13 cellular contexts compared by ENCODE assay signal in genomic region chr15:63052128-63052826, GRCh38. TPM values are rescaled to one million over a fixed set of nuclear protein-coding genes. Genes with fewer than 3 reads are reported as not detected.
DNase-seq lines count a peak whose midpoint lies in the region; ATAC-seq and TF ChIP-seq lines count a peak whose summit lies in the region.
"Had no signal": no experiment of that assay in that cellular context is flagged by ENCODE, and none has a peak within 500 bp of the region (broad histone marks: within the 10 kb centered on the region; RNA-seq: fewer than 3 reads in every experiment).

No MANE protein-coding gene starts in this region.

- peaks cover 0 to 9% (median 0%) of the 10 kb centered on the region in 3 donors for H3K36me3 ChIP-seq in Peyer's patch
- peaks cover 0 to 5% (median 0%) of the 10 kb centered on the region in 3 donors for H3K36me3 ChIP-seq in esophagus squamous epithelium
- H3K36me3 ChIP-seq in trophoblast cell (ENCODE audit: control insufficient read depth in 1 of 2, insufficient read depth in 2 of 2, low read length in 2 of 2): peaks cover 32 to 59% of the 10 kb centered on the region in 2 experiments

- WGBS in esophagus squamous epithelium, 2 donors: 60 to 83% methylated on average over 8 to 10 of the region's 10 CpGs
- no CpG with 5 or more reads among the region's 10 CpGs for WGBS in trophoblast cell (ENCODE audit: extremely low coverage, insufficient coverage, insufficient read length)

- intact Hi-C loops in esophagus squamous epithelium (cut with DNase I): no loop called here

- no peak overlapping the region for H2AK5ac ChIP-seq in trophoblast cell (ENCODE audit: low read length)

- H2BK5ac ChIP-seq in trophoblast cell (ENCODE audit: low read depth, low read length, poor library complexity): no peak overlapping the region

- H3K23ac ChIP-seq in trophoblast cell (ENCODE audit: low read length): no peak overlapping the region

- ATAC-seq in HG02798 (IDR thresholded peaks at IDR 0.05; ENCODE audit: poor library complexity, unreplicated experiment): no peak
- ATAC-seq: activated naive CD4-positive, alpha-beta T cell treated with anti-CD3 and anti-CD28 coated beads, Interleukin-2, amount 50 U/mL, for 72 hours had no signal

- no peak overlapping the region for H2BK12ac ChIP-seq in trophoblast cell (ENCODE audit: low read length)

- peak overlapping the region; percentile 85 for H3K27ac ChIP-seq in C4-2B
- peak overlapping the region in 3 of 4 donors; percentile 85 to 97 (median 96) for H3K27ac ChIP-seq in Peyer's patch
- peak overlapping the region; percentile 25 to 87 (median 84) for H3K27ac ChIP-seq in esophagus squamous epithelium
- H3K27ac ChIP-seq in trophoblast cell (ENCODE audit: low read depth, low read length): peak overlapping the region; percentile 43
- no peak overlapping the region for H3K27ac ChIP-seq in caudate nucleus (ENCODE audit: low read depth, low read length)
- H3K27ac ChIP-seq: BLaER1, RWPE1 had no signal

- H3K4me3 ChIP-seq in Peyer's patch (peak overlapping the region in 2 of 4 donors; percentile 20 to 21), esophagus squamous epithelium (peak overlapping the region in 1 of 4 donors; percentile 19), trophoblast cell (ENCODE audit: low read depth, low read length) (no peak overlapping the region)
- H3K4me3 ChIP-seq: BLaER1 had no signal

- H3K4me1 ChIP-seq in Peyer's patch (peaks cover 0 to 78% (median 9%) of the 10 kb centered on the region in 4 donors), esophagus squamous epithelium (peaks cover 0 to 91% (median 25%) of the 10 kb centered on the region in 3 donors), trophoblast cell (ENCODE audit: control insufficient read depth in 1 of 2, insufficient read depth in 2 of 2, low read length in 2 of 2) (peaks cover 7 to 11% of the 10 kb centered on the region in 2 experiments)

- no peak for TF ChIP-seq CTCF in C4-2B (conservative IDR thresholded peaks at IDR 0.05)
- no peak for TF ChIP-seq CTCF in Peyer's patch (IDR thresholded peaks at IDR 0.05)
- no peak for TF ChIP-seq CTCF in esophagus squamous epithelium (IDR thresholded peaks at IDR 0.05)

- H3K79me2 ChIP-seq in trophoblast cell (ENCODE audit: control insufficient read depth, insufficient read depth, low read length, poor library complexity): no peaks in the 10 kb centered on the region

- H4K91ac ChIP-seq in trophoblast cell (ENCODE audit: low read depth, low read length): no peak overlapping the region

- no peak overlapping the region for H4K8ac ChIP-seq in trophoblast cell (ENCODE audit: low read depth, low read length)

- no peak overlapping the region for H3K4me2 ChIP-seq in trophoblast cell (ENCODE audit: low read length)
- H3K4me2 ChIP-seq: BLaER1 had no signal

- peaks cover 12% of the 10 kb centered on the region for H3K79me1 ChIP-seq in trophoblast cell (ENCODE audit: low read length)

- H3K14ac ChIP-seq in trophoblast cell (ENCODE audit: low read length): no peak overlapping the region

- no peak overlapping the region for H3K4ac ChIP-seq in trophoblast cell (ENCODE audit: low read depth, low read length)

- H3K18ac ChIP-seq in trophoblast cell (ENCODE audit: low read length): no peak overlapping the region

- H2AFZ ChIP-seq in trophoblast cell (ENCODE audit: insufficient read depth, low read length, poor library complexity): no peak overlapping the region

- no peaks in the 10 kb centered on the region for H3K27me3 ChIP-seq in Peyer's patch
- H3K27me3 ChIP-seq in esophagus squamous epithelium: peaks cover 0 to 6% (median 0%) of the 10 kb centered on the region in 4 donors
- H3K27me3 ChIP-seq in trophoblast cell (ENCODE audit: insufficient read depth, low read length): no peaks in the 10 kb centered on the region

- no peak overlapping the region for H2BK120ac ChIP-seq in trophoblast cell (ENCODE audit: insufficient read depth, low read length, poor library complexity)

- no peaks in the 10 kb centered on the region for H3K9me3 ChIP-seq in Peyer's patch
- H3K9me3 ChIP-seq in esophagus squamous epithelium: no peaks in the 10 kb centered on the region
- H3K9me3 ChIP-seq in trophoblast cell (ENCODE audit: insufficient read depth, low read depth, low read length): no peaks in the 10 kb centered on the region
- H3K9me3 ChIP-seq: BLaER1 had no signal

- no peak overlapping the region for H3K9ac ChIP-seq in trophoblast cell (ENCODE audit: low read length)
- H3K9ac ChIP-seq: BLaER1 had no signal

- no peak overlapping the region for H4K12ac ChIP-seq in trophoblast cell (ENCODE audit: low read depth, low read length)

- DNase-seq in Peyer's patch (no peak), esophagus squamous epithelium (lab: John Stamatoyannopoulos, UW) (no peak), trophoblast cell (no peak), hepatic stellate cell (ENCODE audit: low spot score) (no peak), caudate nucleus (lab: John Stamatoyannopoulos, UW) (no peak)
- no peak for DNase-seq in activated CD4-positive, alpha-beta T cell treated with anti-CD3 and anti-CD28 coated beads for 48 hours
- DNase-seq: activated CD4-positive, alpha-beta T cell treated with anti-CD3 and anti-CD28 coated beads for 4 hours; NCI-H187 had no signal

- TF ChIP-seq POLR2A in Peyer's patch (IDR thresholded peaks at IDR 0.05): no peak
- TF ChIP-seq POLR2A in esophagus squamous epithelium (IDR thresholded peaks at IDR 0.05): no peak

RNA-seq across cellular contexts. Expression of gene TPM1, which starts 9.7 kb away (rescaled TPM):
- 100 to 1,000 TPM; 555 to 997 (median 617) TPM for total RNA-seq in Peyer's patch
- total RNA-seq in esophagus squamous epithelium: 100 to 1,000 TPM in 2 of 4 donors, 10 to 100 TPM in 2; 44.3 to 680 (median 138) TPM
- polyA plus RNA-seq in trophoblast cell (2013): 3,520 and 3,660 TPM in 2 replicates
